ENCODE assay signal across 9 cellular contexts in genomic region chr10:42951486-42952251, GRCh38.
DNase-seq lines count a peak whose midpoint lies in the region; ATAC-seq and TF ChIP-seq lines count a peak whose summit lies in the region.
"Had no signal": no experiment of that assay in that cellular context is flagged by ENCODE, and none has a peak within 500 bp of the region (broad histone marks: within the 10 kb centered on the region; RNA-seq: fewer than 3 reads in every experiment).

No MANE protein-coding gene starts in this region.

- peaks cover 18% of the 10 kb centered on the region for H3F3A ChIP-seq in neural progenitor cell (ENCODE audit: low read depth)

- H3K27me3 ChIP-seq in heart right ventricle, result peaks cover 0 to 31% (median 19%) of the 10 kb centered on the region in 7 donors
- H3K27me3 ChIP-seq in neural progenitor cell, result peaks cover 11% of the 10 kb centered on the region

- H3K9me3 ChIP-seq in heart right ventricle, result peaks cover 0 to 18% (median 0%) of the 10 kb centered on the region in 11 donors
- no peaks in the 10 kb centered on the region for H3K9me3 ChIP-seq in neural progenitor cell (ENCODE audit: low read depth)

- H3K27ac ChIP-seq in heart right ventricle, result peak overlapping the region in 8 of 10 donors; percentile 13 to 60 (median 41)
- no peak overlapping the region for H3K27ac ChIP-seq in neural progenitor cell

- peaks cover 7% of the 10 kb centered on the region for H3K27me3 Mint-ChIP-seq in neural progenitor cell (ENCODE audit: insufficient read depth, low read depth)
- peaks cover 16% of the 10 kb centered on the region for H3K27me3 Mint-ChIP-seq in activated CD4-positive, alpha-beta T cell treated with anti-CD3 and anti-CD28 coated beads, Interleukin-2, amount 10 ng/mL, durations not matched to agents 7 days and 5 days
- H3K27me3 Mint-ChIP-seq: activated naive CD8-positive, alpha-beta T cell had no signal

- intact Hi-C loops in heart right ventricle (cut with DNase I), result no loop called here

- H3K27ac Mint-ChIP-seq in neural progenitor cell, result no peak overlapping the region
- H3K27ac Mint-ChIP-seq in activated CD4-positive, alpha-beta T cell treated with anti-CD3 and anti-CD28 coated beads, Interleukin-2, amount 10 ng/mL, durations not matched to agents 7 days and 5 days, result no peak overlapping the region
- H3K27ac Mint-ChIP-seq: activated naive CD8-positive, alpha-beta T cell had no signal

- no peak overlapping the region for H3K9ac ChIP-seq in neural progenitor cell

- peak overlapping the region; percentile 53 for H3K4me3 Mint-ChIP-seq in neural progenitor cell
- H3K4me3 Mint-ChIP-seq in activated CD4-positive, alpha-beta T cell treated with anti-CD3 and anti-CD28 coated beads, Interleukin-2, amount 10 ng/mL, durations not matched to agents 7 days and 5 days, result no peak overlapping the region
- H3K4me3 Mint-ChIP-seq: activated naive CD8-positive, alpha-beta T cell had no signal

- POLR2A ChIA-PET in activated CD4-positive, alpha-beta T cell treated with anti-CD3 and anti-CD28 coated beads, Interleukin-2, amount 10 ng/mL, durations not matched to agents 7 days and 5 days (lab: Charles Lee), result no interaction called here

- no peaks in the 10 kb centered on the region for H4K20me1 ChIP-seq in neural progenitor cell (ENCODE audit: low read depth)

- no peaks in the 10 kb centered on the region for H3K79me2 ChIP-seq in neural progenitor cell (ENCODE audit: low read depth)

- TF ChIP-seq CTCF in heart right ventricle (IDR thresholded peaks at IDR 0.05) (no peak), neural progenitor cell (IDR thresholded peaks at IDR 0.05) (no peak)

- peak overlapping the region; percentile 55 for H2AFZ ChIP-seq in neural progenitor cell (replicated peaks)

- H3K4me1 ChIP-seq in heart right ventricle (peaks cover 2 to 19% (median 14%) of the 10 kb centered on the region in 9 donors), neural progenitor cell (peaks cover 6% of the 10 kb centered on the region)

- CTCF ChIA-PET in activated CD4-positive, alpha-beta T cell treated with anti-CD3 and anti-CD28 coated beads, Interleukin-2, amount 10 ng/mL, durations not matched to agents 7 days and 5 days (lab: Charles Lee), result no interaction called here

- 7% methylated on average over 39 of the region's 39 CpGs for WGBS in heart right ventricle, 2 donors

- H3K4me2 ChIP-seq in neural progenitor cell, result peak overlapping the region; percentile 65

- H3K36me3 ChIP-seq in heart right ventricle (no peaks in the 10 kb centered on the region), neural progenitor cell (no peaks in the 10 kb centered on the region)

- ATAC-seq in heart right ventricle (peak; percentile 48 to 79 (median 70)), HG02938 (IDR thresholded peaks at IDR 0.05; ENCODE audit: unreplicated experiment) (no peak), GM21619 (IDR thresholded peaks at IDR 0.05; ENCODE audit: unreplicated experiment) (no peak), HG02884 (IDR thresholded peaks at IDR 0.05; ENCODE audit: unreplicated experiment) (no peak)

- peaks cover 14% of the 10 kb centered on the region for H3K4me1 Mint-ChIP-seq in neural progenitor cell
- H3K4me1 Mint-ChIP-seq in activated CD4-positive, alpha-beta T cell treated with anti-CD3 and anti-CD28 coated beads, Interleukin-2, amount 10 ng/mL, durations not matched to agents 7 days and 5 days, result no peaks in the 10 kb centered on the region

- no peaks in the 10 kb centered on the region for H3K9me3 Mint-ChIP-seq in neural progenitor cell
- no peaks in the 10 kb centered on the region for H3K9me3 Mint-ChIP-seq in activated CD4-positive, alpha-beta T cell treated with anti-CD3 and anti-CD28 coated beads, Interleukin-2, amount 10 ng/mL, durations not matched to agents 7 days and 5 days

- no peaks in the 10 kb centered on the region for H3K36me3 Mint-ChIP-seq in neural progenitor cell
- H3K36me3 Mint-ChIP-seq in activated CD4-positive, alpha-beta T cell treated with anti-CD3 and anti-CD28 coated beads, Interleukin-2, amount 10 ng/mL, durations not matched to agents 7 days and 5 days (ENCODE audit: low read depth), result no peaks in the 10 kb centered on the region
- H3K36me3 Mint-ChIP-seq: activated naive CD8-positive, alpha-beta T cell had no signal

- DNase-seq in DMS53 (lab: John Stamatoyannopoulos, UW) (peak; percentile 93), SW480 (ENCODE audit: low spot score) (peak; percentile 16), heart right ventricle (peak; percentile 48 to 70), neural progenitor cell (ENCODE audit: low spot score) (peak; percentile 75)
- DNase-seq in activated CD4-positive, alpha-beta T cell treated with anti-CD3 and anti-CD28 coated beads, Interleukin-2, amount 10 ng/mL, durations not matched to agents 7 days and 5 days, result no peak

- peak overlapping the region in 2 of 10 donors; percentile 7 to 11 for H3K4me3 ChIP-seq in heart right ventricle
- H3K4me3 ChIP-seq in neural progenitor cell, result peak overlapping the region; percentile 35

Comparison
In these comparisons a context has a peak if more than half of its experiments do, and no peak if none do; other contexts are left out.
1. ATAC-seq: peak in heart right ventricle (8 of 8); none in HG02938 (single experiment), GM21619 (single experiment) and HG02884 (single experiment).